In the genomic region with DNA sequence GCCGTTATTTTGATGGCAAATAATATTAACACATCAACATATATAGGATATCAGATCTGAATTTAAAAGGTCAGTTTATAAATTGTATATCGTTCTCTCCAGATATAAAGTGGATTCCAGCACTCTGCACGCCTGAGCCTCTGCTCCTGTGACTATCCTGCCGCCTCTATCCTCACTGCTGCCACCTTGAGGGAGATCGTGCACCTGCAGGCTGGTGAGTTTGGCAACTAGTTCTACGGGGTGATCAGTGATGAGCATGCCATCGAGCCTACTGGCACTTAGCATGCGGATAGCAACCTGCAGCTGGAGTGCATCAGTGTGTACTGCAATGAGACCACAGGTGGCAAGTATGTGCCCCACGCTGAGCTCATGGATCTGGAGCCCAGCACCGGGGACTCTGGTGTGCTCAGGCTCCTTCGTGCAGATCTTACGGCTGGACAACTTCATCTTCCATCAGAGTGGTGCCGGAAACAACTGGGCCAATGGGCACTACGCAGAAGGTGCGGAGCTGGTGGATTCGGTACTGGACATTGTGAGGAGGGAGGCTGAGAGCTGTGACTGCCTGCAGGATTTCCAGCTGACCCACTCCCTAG, we compare ENCODE assay signal across 1 cellular context.
TF ChIP-seq lines count a peak whose summit lies in the region.

No MANE protein-coding gene starts in this region.

TF ChIP-seq in HepG2, 621 proteins besides CTCF, POLR2A, EP300 and RAD21 (continued from another document):
- TF ChIP-seq, protein P1, sequence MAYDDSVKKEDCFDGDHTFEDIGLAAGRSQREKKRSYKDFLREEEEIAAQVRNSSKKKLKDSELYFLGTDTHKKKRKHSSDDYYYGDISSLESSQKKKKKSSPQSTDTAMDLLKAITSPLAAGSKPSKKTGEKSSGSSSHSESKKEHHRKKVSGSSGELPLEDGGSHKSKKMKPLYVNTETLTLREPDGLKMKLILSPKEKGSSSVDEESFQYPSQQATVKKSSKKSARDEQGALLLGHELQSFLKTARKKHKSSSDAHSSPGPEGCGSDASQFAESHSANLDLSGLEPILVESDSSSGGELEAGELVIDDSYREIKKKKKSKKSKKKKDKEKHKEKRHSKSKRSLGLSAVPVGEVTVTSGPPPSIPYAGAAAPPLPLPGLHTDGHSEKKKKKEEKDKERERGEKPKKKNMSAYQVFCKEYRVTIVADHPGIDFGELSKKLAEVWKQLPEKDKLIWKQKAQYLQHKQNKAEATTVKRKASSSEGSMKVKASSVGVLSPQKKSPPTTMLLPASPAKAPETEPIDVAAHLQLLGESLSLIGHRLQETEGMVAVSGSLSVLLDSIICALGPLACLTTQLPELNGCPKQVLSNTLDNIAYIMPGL (CRISPR knock-in tag; IDR thresholded peaks at IDR 0.05; ENCODE audit: borderline replicate concordance in 1 of 2, low read depth in 1 of 2), result peak; percentile 22 to 32; a peak in 1 of 4 replicates
- TF ChIP-seq ZNF543 (CRISPR knock-in tag; IDR thresholded peaks at IDR 0.05), result no peak
- TF ChIP-seq, protein P2, sequence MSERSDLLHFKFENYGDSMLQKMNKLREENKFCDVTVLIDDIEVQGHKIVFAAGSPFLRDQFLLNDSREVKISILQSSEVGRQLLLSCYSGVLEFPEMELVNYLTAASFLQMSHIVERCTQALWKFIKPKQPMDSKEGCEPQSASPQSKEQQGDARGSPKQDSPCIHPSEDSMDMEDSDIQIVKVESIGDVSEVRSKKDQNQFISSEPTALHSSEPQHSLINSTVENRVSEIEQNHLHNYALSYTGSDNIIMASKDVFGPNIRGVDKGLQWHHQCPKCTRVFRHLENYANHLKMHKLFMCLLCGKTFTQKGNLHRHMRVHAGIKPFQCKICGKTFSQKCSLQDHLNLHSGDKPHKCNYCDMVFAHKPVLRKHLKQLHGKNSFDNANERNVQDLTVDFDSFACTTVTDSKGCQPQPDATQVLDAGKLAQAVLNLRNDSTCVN (CRISPR knock-in tag; IDR thresholded peaks at IDR 0.05; ENCODE audit: borderline replicate concordance), result peak; percentile 35; the same call in 1 of the 2 replicates
- TF ChIP-seq, protein P3, sequence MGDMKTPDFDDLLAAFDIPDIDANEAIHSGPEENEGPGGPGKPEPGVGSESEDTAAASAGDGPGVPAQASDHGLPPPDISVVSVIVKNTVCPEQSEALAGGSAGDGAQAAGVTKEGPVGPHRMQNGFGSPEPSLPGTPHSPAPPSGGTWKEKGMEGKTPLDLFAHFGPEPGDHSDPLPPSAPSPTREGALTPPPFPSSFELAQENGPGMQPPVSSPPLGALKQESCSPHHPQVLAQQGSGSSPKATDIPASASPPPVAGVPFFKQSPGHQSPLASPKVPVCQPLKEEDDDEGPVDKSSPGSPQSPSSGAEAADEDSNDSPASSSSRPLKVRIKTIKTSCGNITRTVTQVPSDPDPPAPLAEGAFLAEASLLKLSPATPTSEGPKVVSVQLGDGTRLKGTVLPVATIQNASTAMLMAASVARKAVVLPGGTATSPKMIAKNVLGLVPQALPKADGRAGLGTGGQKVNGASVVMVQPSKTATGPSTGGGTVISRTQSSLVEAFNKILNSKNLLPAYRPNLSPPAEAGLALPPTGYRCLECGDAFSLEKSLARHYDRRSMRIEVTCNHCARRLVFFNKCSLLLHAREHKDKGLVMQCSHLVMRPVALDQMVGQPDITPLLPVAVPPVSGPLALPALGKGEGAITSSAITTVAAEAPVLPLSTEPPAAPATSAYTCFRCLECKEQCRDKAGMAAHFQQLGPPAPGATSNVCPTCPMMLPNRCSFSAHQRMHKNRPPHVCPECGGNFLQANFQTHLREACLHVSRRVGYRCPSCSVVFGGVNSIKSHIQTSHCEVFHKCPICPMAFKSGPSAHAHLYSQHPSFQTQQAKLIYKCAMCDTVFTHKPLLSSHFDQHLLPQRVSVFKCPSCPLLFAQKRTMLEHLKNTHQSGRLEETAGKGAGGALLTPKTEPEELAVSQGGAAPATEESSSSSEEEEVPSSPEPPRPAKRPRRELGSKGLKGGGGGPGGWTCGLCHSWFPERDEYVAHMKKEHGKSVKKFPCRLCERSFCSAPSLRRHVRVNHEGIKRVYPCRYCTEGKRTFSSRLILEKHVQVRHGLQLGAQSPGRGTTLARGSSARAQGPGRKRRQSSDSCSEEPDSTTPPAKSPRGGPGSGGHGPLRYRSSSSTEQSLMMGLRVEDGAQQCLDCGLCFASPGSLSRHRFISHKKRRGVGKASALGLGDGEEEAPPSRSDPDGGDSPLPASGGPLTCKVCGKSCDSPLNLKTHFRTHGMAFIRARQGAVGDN (CRISPR knock-in tag; IDR thresholded peaks at IDR 0.05), result peak; percentile 21; the same call in 1 of the 2 replicates
- no peak for TF ChIP-seq SALL1 (CRISPR knock-in tag; IDR thresholded peaks at IDR 0.05)
- peak; percentile 80 for TF ChIP-seq XRCC5 (optimal IDR thresholded peaks at IDR 0.05; ENCODE audit: low read length)
- TF ChIP-seq ZNF549 (CRISPR knock-in tag; IDR thresholded peaks at IDR 0.05), result no peak
- no peak for TF ChIP-seq ZNF547 (CRISPR knock-in tag; IDR thresholded peaks at IDR 0.05)
- no peak for TF ChIP-seq ZMYM2 (CRISPR knock-in tag; IDR thresholded peaks at IDR 0.05)
